ENCODE assay signal across 12 cellular contexts in the genomic region with DNA sequence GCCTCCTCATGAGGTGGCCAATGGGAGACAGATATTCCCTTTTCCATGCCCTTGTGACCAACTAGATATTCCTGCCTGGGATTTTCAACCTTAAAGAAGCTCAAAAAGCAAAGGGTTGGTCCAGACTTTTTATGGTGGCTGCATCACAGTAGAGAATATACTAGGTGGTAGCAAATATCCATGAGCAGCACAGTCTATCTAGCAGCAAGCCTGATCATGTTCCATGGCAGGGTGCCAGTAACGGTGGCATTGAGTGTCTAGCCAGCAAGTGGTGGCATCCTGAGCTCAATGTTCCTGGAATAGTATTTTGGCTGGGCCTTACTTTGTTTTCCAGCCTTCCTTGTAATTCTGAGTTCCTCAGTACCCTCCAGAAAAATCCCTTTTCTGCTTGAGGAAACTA. TPM values are rescaled to one million over a fixed set of nuclear protein-coding genes. Genes with fewer than 3 reads are reported as not detected.
A peak's percentile ranks its signal among the peaks of the same experiment; 100 is the strongest.
DNase-seq lines count a peak whose midpoint lies in the region; ATAC-seq and TF ChIP-seq lines count a peak whose summit lies in the region.
"Had no signal": no experiment of that assay in that cellular context is flagged by ENCODE, and none has a peak within 500 bp of the region (broad histone marks: within the 10 kb centered on the region; RNA-seq: fewer than 3 reads in every experiment).

No MANE protein-coding gene starts in this region.

- DNase-seq in BE2C: peak; percentile 47
- DNase-seq in KBM-7: peak; percentile 4
- DNase-seq in RPMI8226: peak; percentile 30
- DNase-seq in glomerular visceral epithelial cell (ENCODE audit: extremely low spot score): peak; percentile 12
- no peak for DNase-seq in SKM-1 treated with dmso at 0.1 percent for 144 hours (lab: John Stamatoyannopoulos, UW; ENCODE audit: unreplicated experiment)
- DNase-seq in activated CD8-positive, alpha-beta memory T cell treated with anti-CD3 and anti-CD28 coated beads, Interleukin-2, amount 10 ng/mL, durations not matched to agents 7 days and 5 days: no peak
- DNase-seq in stimulated activated CD4-positive, alpha-beta T cell treated with anti-CD3 and anti-CD28 coated beads, Interleukin-4, amount 100 ng/mL, for 4 hours: no peak
- DNase-seq in activated CD8-positive, alpha-beta memory T cell treated with anti-CD3 and anti-CD28 coated beads, Interleukin-2, amount 50 U/mL, for 4 hours: no peak
- DNase-seq: AML-193, NCI-H1930, small intestine had no signal

- in situ Hi-C loops in KBM-7 (cut with MboI; ENCODE audit: low pct_unique_long_range_greater_than_20kb, low sequenced_read_pairs): no loop called here

- CTCF ChIA-PET in activated CD8-positive, alpha-beta memory T cell treated with anti-CD3 and anti-CD28 coated beads, Interleukin-2, amount 10 ng/mL, durations not matched to agents 7 days and 5 days (lab: Charles Lee): no interaction called here

- H3K9me3 Mint-ChIP-seq in activated CD8-positive, alpha-beta memory T cell treated with anti-CD3 and anti-CD28 coated beads, Interleukin-2, amount 10 ng/mL, durations not matched to agents 7 days and 5 days (ENCODE audit: low read depth): no peaks in the 10 kb centered on the region
- H3K9me3 Mint-ChIP-seq: naive thymus-derived CD4-positive, alpha-beta T cell had no signal

- H3K4me1 Mint-ChIP-seq in activated CD8-positive, alpha-beta memory T cell treated with anti-CD3 and anti-CD28 coated beads, Interleukin-2, amount 10 ng/mL, durations not matched to agents 7 days and 5 days: peaks cover 3% of the 10 kb centered on the region
- H3K4me1 Mint-ChIP-seq: naive thymus-derived CD4-positive, alpha-beta T cell had no signal

- H3K9me3 ChIP-seq in BE2C: no peaks in the 10 kb centered on the region

- H3K36me3 Mint-ChIP-seq in activated CD8-positive, alpha-beta memory T cell treated with anti-CD3 and anti-CD28 coated beads, Interleukin-2, amount 10 ng/mL, durations not matched to agents 7 days and 5 days: peaks cover 22% of the 10 kb centered on the region

- no peaks in the 10 kb centered on the region for H3K27me3 ChIP-seq in BE2C

- no peaks in the 10 kb centered on the region for H3K36me3 ChIP-seq in BE2C

- H3K27me3 Mint-ChIP-seq in activated CD8-positive, alpha-beta memory T cell treated with anti-CD3 and anti-CD28 coated beads, Interleukin-2, amount 10 ng/mL, durations not matched to agents 7 days and 5 days: no peaks in the 10 kb centered on the region
- H3K27me3 Mint-ChIP-seq: naive thymus-derived CD4-positive, alpha-beta T cell had no signal

- H3K4me3 Mint-ChIP-seq in activated CD8-positive, alpha-beta memory T cell treated with anti-CD3 and anti-CD28 coated beads, Interleukin-2, amount 10 ng/mL, durations not matched to agents 7 days and 5 days: no peak overlapping the region
- H3K4me3 Mint-ChIP-seq: naive thymus-derived CD4-positive, alpha-beta T cell had no signal

- H3K4me1 ChIP-seq in BE2C: no peaks in the 10 kb centered on the region

- no peak overlapping the region for H3K27ac Mint-ChIP-seq in activated CD8-positive, alpha-beta memory T cell treated with anti-CD3 and anti-CD28 coated beads, Interleukin-2, amount 10 ng/mL, durations not matched to agents 7 days and 5 days
- H3K27ac Mint-ChIP-seq: naive thymus-derived CD4-positive, alpha-beta T cell had no signal

- no peak overlapping the region for H3K4me3 ChIP-seq in BE2C (ENCODE audit: low read depth, low read length)

- no peak for ATAC-seq in activated CD8-positive, alpha-beta memory T cell treated with anti-CD3 and anti-CD28 coated beads, Interleukin-2, amount 10 ng/mL, durations not matched to agents 7 days and 5 days
- ATAC-seq: naive thymus-derived CD4-positive, alpha-beta T cell had no signal

- no peak for TF ChIP-seq CTCF in BE2C (IDR thresholded peaks at IDR 0.05; ENCODE audit: low read depth, low read length)

RNA-seq across cellular contexts. Expression of a gene that starts 25.8 kb away (rescaled TPM):
- polyA plus RNA-seq in BE2C (2012; ENCODE audit: insufficient read depth, insufficient read length, low read depth): 1.4 TPM
- 10 to 100 TPM; 14.9 to 21.3 TPM for total RNA-seq in activated CD8-positive, alpha-beta memory T cell treated with anti-CD3 and anti-CD28 coated beads, Interleukin-2, amount 10 ng/mL, durations not matched to agents 7 days and 5 days
- polyA plus RNA-seq: naive thymus-derived CD4-positive, alpha-beta T cell had no signal

RNA-seq across cellular contexts. Expression of a gene that starts 31.4 kb away (rescaled TPM):
- polyA plus RNA-seq in BE2C (2012; ENCODE audit: insufficient read depth, insufficient read length, low read depth): 25.6 TPM
- total RNA-seq in activated CD8-positive, alpha-beta memory T cell treated with anti-CD3 and anti-CD28 coated beads, Interleukin-2, amount 10 ng/mL, durations not matched to agents 7 days and 5 days: under 1 TPM; 0.15 to 0.19 TPM
- total RNA-seq: naive thymus-derived CD4-positive, alpha-beta T cell had no signal
- polyA plus RNA-seq: naive thymus-derived CD4-positive, alpha-beta T cell had no signal

RNA-seq across cellular contexts. Expression of a gene that starts 32.3 kb away (rescaled TPM):
- 40.1 TPM for polyA plus RNA-seq in BE2C (2012; ENCODE audit: insufficient read depth, insufficient read length, low read depth)
- 10 to 100 TPM; 30.5 to 33.5 TPM for total RNA-seq in activated CD8-positive, alpha-beta memory T cell treated with anti-CD3 and anti-CD28 coated beads, Interleukin-2, amount 10 ng/mL, durations not matched to agents 7 days and 5 days

RNA-seq across cellular contexts. Expression of a gene that starts 46.7 kb away (rescaled TPM):
- 41.7 TPM for polyA plus RNA-seq in BE2C (2012; ENCODE audit: insufficient read depth, insufficient read length, low read depth)
- 10 to 100 TPM; 57.4 to 60.5 TPM for total RNA-seq in activated CD8-positive, alpha-beta memory T cell treated with anti-CD3 and anti-CD28 coated beads, Interleukin-2, amount 10 ng/mL, durations not matched to agents 7 days and 5 days

Comparison
In these comparisons a context has a peak if more than half of its experiments do, and no peak if none do; other contexts are left out.
1. DNase-seq: peak in BE2C (single experiment), KBM-7 (single experiment), RPMI8226 (single experiment) and glomerular visceral epithelial cell (single experiment); none in SKM-1 treated with dmso at 0.1 percent for 144 hours (single experiment), activated CD8-positive, alpha-beta memory T cell treated with anti-CD3 and anti-CD28 coated beads, Interleukin-2, amount 10 ng/mL, durations not matched to agents 7 days and 5 days (single experiment), stimulated activated CD4-positive, alpha-beta T cell treated with anti-CD3 and anti-CD28 coated beads, Interleukin-4, amount 100 ng/mL, for 4 hours (0 of 2) and activated CD8-positive, alpha-beta memory T cell treated with anti-CD3 and anti-CD28 coated beads, Interleukin-2, amount 50 U/mL, for 4 hours (single experiment).